Comparison of ENCODE assay signal across 1 cellular context in the genomic region with DNA sequence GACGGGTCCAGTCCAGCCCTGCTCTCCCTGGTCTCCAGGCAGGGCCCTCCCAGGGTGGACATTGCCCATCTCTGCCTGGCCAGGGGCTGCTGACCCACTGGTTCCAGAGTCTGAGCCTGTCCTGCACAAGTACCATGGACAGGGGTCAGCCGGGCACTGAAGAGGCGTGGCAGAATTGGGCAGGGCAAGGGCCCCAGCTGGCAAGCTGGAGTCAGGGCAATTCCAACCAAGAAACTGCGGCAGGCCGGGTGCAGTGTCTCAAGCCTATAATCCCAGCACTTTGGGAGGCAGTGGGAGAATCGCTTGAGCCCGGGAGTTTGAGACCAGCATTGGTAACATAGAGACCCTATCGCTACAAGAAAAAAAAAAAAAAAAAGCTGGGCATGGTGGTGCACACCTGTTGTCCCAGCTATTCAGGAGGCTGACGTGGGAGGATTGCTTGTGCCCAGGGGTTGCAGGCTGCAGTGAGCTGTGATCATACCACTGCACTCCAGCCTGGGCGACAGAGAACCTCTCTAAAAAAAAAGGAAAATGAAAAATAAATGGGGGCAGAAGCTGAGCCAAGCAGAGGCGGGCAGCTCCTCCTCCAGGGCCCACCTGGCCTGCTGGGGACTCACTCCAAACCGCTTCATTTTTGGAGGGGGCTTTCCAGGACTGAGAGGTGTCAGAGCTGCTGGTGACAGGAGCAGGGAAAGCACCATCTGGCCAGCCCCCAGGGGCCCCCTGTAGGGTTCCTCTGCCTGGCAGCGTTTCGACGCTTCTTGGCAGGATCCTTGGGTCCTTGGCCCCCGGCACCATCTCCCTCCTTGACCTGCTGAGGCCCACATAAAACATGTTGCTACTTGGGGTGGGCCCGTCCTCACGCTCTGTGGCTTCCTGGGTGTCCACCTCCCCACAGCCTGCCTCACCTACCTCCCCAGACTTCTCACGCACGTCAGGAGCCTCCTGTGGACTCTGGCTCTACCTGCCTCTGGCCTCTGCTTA.
TF ChIP-seq lines count a peak whose summit lies in the region.

No MANE protein-coding gene starts in this region.

TF ChIP-seq in K562, 482 proteins besides CTCF, POLR2A, EP300 and RAD21:
- TF ChIP-seq ZNF146 (CRISPR knock-in tag; IDR thresholded peaks at IDR 0.05; ENCODE audit: unreplicated experiment) (no peak), TBL1XR1 (IDR thresholded peaks at IDR 0.05; ENCODE audit: low read length in 2 of 2) (no peak), DDX20 (tag; IDR thresholded peaks at IDR 0.05; ENCODE audit: low read depth) (no peak), DEAF1 (CRISPR knock-in tag; IDR thresholded peaks at IDR 0.05) (no peak), ZBTB7A (IDR thresholded peaks at IDR 0.05; ENCODE audit: borderline replicate concordance, control insufficient read depth, low read depth, low read length) (no peak), ARID2 (IDR thresholded peaks at IDR 0.05) (no peak), BHLHE40 (IDR thresholded peaks at IDR 0.05; ENCODE audit: low read length) (no peak), KDM2B (CRISPR knock-in tag; IDR thresholded peaks at IDR 0.05) (no peak), POLR2AphosphoS5 (IDR thresholded peaks at IDR 0.05; ENCODE audit: control insufficient read depth, insufficient read depth, low read depth, low read length) (no peak), ZNF609 (CRISPR knock-in tag; IDR thresholded peaks at IDR 0.05; ENCODE audit: borderline replicate concordance) (no peak), ZNF668 (CRISPR knock-in tag; IDR thresholded peaks at IDR 0.05) (no peak), RBM39 (optimal IDR thresholded peaks at IDR 0.05; ENCODE audit: low read depth, low read length) (no peak), POLR2G (IDR thresholded peaks at IDR 0.05; ENCODE audit: low read depth, low read length) (peak; percentile 7; the same call in 1 of the 2 replicates), PRPF4 (IDR thresholded peaks at IDR 0.05; ENCODE audit: insufficient read depth, low read depth, low read length, poor library complexity, severe bottlenecking) (no peak), XRCC5 (IDR thresholded peaks at IDR 0.05; ENCODE audit: low read depth, low read length) (no peak), PCBP2 (IDR thresholded peaks at IDR 0.05; ENCODE audit: low read depth, low read length, poor library complexity, severe bottlenecking) (no peak), RBM14 (IDR thresholded peaks at IDR 0.05; ENCODE audit: borderline replicate concordance, insufficient read depth, low read depth, low read length) (0 out of 2 replicates have a peak, but pooled peaks have one; percentile 6), TOE1 (IDR thresholded peaks at IDR 0.05; ENCODE audit: borderline replicate concordance) (no peak), TOE1 (CRISPR knock-in tag; IDR thresholded peaks at IDR 0.05; ENCODE audit: borderline replicate concordance, low read depth) (no peak)
- TF ChIP-seq, protein P1, sequence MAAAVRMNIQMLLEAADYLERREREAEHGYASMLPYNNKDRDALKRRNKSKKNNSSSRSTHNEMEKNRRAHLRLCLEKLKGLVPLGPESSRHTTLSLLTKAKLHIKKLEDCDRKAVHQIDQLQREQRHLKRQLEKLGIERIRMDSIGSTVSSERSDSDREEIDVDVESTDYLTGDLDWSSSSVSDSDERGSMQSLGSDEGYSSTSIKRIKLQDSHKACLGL (CRISPR knock-in tag; IDR thresholded peaks at IDR 0.05; ENCODE audit: borderline replicate concordance, poor library complexity, severe bottlenecking), result no peak
- TF ChIP-seq, protein P2, sequence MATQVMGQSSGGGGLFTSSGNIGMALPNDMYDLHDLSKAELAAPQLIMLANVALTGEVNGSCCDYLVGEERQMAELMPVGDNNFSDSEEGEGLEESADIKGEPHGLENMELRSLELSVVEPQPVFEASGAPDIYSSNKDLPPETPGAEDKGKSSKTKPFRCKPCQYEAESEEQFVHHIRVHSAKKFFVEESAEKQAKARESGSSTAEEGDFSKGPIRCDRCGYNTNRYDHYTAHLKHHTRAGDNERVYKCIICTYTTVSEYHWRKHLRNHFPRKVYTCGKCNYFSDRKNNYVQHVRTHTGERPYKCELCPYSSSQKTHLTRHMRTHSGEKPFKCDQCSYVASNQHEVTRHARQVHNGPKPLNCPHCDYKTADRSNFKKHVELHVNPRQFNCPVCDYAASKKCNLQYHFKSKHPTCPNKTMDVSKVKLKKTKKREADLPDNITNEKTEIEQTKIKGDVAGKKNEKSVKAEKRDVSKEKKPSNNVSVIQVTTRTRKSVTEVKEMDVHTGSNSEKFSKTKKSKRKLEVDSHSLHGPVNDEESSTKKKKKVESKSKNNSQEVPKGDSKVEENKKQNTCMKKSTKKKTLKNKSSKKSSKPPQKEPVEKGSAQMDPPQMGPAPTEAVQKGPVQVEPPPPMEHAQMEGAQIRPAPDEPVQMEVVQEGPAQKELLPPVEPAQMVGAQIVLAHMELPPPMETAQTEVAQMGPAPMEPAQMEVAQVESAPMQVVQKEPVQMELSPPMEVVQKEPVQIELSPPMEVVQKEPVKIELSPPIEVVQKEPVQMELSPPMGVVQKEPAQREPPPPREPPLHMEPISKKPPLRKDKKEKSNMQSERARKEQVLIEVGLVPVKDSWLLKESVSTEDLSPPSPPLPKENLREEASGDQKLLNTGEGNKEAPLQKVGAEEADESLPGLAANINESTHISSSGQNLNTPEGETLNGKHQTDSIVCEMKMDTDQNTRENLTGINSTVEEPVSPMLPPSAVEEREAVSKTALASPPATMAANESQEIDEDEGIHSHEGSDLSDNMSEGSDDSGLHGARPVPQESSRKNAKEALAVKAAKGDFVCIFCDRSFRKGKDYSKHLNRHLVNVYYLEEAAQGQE (CRISPR knock-in tag; IDR thresholded peaks at IDR 0.05; ENCODE audit: low read depth), result 0 out of 2 replicates have a peak, but pooled peaks have one; percentile 35
